ENCODE assay signal across 8 cellular contexts in genomic region chr7:17301491-17302101, GRCh38. TPM values are rescaled to one million over a fixed set of nuclear protein-coding genes. Genes with fewer than 3 reads are reported as not detected.
DNase-seq lines count a peak whose midpoint lies in the region; ATAC-seq, FAIRE-seq and TF ChIP-seq lines count a peak whose summit lies in the region.

No MANE protein-coding gene starts in this region.

- FAIRE-seq in HTR-8/SVneo (lab: Jason Lieb, UNC), result no peak

- peak; percentile 18 for DNase-seq in SIG-M5 treated with dmso at 0.1 percent for 504 hours (lab: John Stamatoyannopoulos, UW; ENCODE audit: unreplicated experiment)
- no peak for DNase-seq in SIG-M5 (lab: John Stamatoyannopoulos, UW)
- DNase-seq in NCI-H460 (ENCODE audit: extremely low read depth, low read depth), result peak; percentile 51
- DNase-seq in activated naive CD4-positive, alpha-beta T cell (lab: John Stamatoyannopoulos, UW), result peak; percentile 2 to 20 (median 8)
- DNase-seq in head of caudate nucleus, result peak in 36 of 42 donors; percentile 5 to 89 (median 58)
- no peak for DNase-seq in spleen
- no peak for DNase-seq in HTR-8/SVneo (ENCODE audit: insufficient read length, low spot score)

- peaks cover 20 to 91% (median 64%) of the 10 kb centered on the region in 6 donors for H3K4me1 ChIP-seq in spleen

- peak in 7 of 11 experiments; percentile 34 to 71 (median 55) for TF ChIP-seq CTCF in spleen (IDR thresholded peaks at IDR 0.05 in 8 of 11, conservative IDR thresholded peaks at IDR 0.05 in 3 of 11)

- no peaks in the 10 kb centered on the region for H3K9me3 ChIP-seq in spleen

- no peak for TF ChIP-seq POLR2A in spleen (IDR thresholded peaks at IDR 0.05)

- H3K27ac ChIP-seq in spleen, result peak overlapping the region in 7 of 8 donors; percentile 36 to 96 (median 94)

- intact Hi-C loops in head of caudate nucleus (cut with DNase I) (loop anchor here (5.0 kb wide), 1 partner anchor 319 kb away; no protein-coding TSS in a partner anchor), spleen (cut with DNase I; ENCODE audit: low total_unique reads) (loop anchor here (10.0 kb wide), 1 partner anchor 223 kb away; no protein-coding TSS in a partner anchor)

- no peaks in the 10 kb centered on the region for H3K27me3 ChIP-seq in spleen (replicated peaks in 1 of 7)

- peak overlapping the region in 7 of 8 donors; percentile 73 to 91 (median 86) for H3K4me3 ChIP-seq in spleen

- WGBS in spleen, 5 donors, result 4 to 11% (median 6%) methylated on average over 2 of the region's 2 CpGs

- no peaks in the 10 kb centered on the region for H3K36me3 ChIP-seq in spleen

- ATAC-seq in HG03520 (IDR thresholded peaks at IDR 0.05; ENCODE audit: unreplicated experiment), result no peak

RNA-seq across cellular contexts. Expression of gene AHR, which starts 3.1 kb away (rescaled TPM):
- 117 and 122 TPM in 2 replicates for total RNA-seq in NCI-H460 (2014; rRNA removed; shearing (Covaris generic))
- polyA plus RNA-seq in NCI-H460 (2014; cell fraction: nucleus; rRNA removed), result 22.8 and 34.1 TPM in 2 replicates
- 10 to 100 TPM; 49.2 to 95.9 (median 75.7) TPM for total RNA-seq in spleen
- 10 to 100 TPM in 1 of 3 donors, 1 to 10 TPM in 2; 7.4 to 11.4 (median 8.1) TPM for polyA plus RNA-seq in spleen

Comparison
In these comparisons a context has a peak if more than half of its experiments do, and no peak if none do; other contexts are left out.
1. DNase-seq: peak in SIG-M5 treated with dmso at 0.1 percent for 504 hours (single experiment), NCI-H460 (single experiment), activated naive CD4-positive, alpha-beta T cell (4 of 4) and head of caudate nucleus (36 of 42); none in SIG-M5 (single experiment), spleen (single experiment) and HTR-8/SVneo (single experiment).